Comparison of ENCODE assay signal across 8 cellular contexts in the genomic region with DNA sequence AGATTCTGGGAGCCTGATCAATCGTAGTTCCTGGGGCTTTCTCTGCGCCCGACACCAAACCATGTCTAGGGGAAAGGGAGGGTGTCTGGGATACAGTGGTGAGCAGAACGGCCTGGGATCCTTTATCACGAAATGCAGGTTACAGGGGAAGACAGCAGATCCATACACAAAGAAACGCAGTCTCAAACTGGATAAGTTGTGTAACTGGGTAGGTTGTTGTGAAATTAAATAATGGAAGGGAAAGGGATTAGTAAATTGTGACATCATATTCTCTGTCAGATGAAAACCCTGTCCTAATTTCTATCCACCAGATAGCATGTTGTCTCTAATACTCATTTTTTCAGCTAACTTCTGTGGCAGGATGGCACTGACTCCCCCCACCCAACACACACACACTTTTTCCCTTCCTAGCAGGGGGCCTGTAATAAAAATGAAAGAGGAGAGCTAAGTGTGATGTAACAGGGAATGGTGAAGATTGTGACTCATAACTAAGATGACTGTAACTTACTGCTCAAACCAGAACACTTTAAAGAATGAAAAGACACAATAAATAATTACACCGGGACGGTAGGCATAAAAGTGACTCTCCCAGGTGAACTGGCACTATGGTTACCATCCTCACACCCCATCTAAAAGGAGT. TPM values are rescaled to one million over a fixed set of nuclear protein-coding genes. Genes with fewer than 3 reads are reported as not detected.
A peak's percentile ranks its signal among the peaks of the same experiment; 100 is the strongest.
DNase-seq lines count a peak whose midpoint lies in the region; ATAC-seq, FAIRE-seq and TF ChIP-seq lines count a peak whose summit lies in the region.

No MANE protein-coding gene starts in this region.

- peak; percentile 64 for DNase-seq in H4 (ENCODE audit: low spot score)
- peak; percentile 67 for DNase-seq in Panc1 (ENCODE audit: low read depth, low spot score)
- DNase-seq in bronchial epithelial cell (ENCODE audit: low read depth): peak; percentile 84
- DNase-seq in upper lobe of right lung: no peak
- no peak for DNase-seq in NCI-H1092 treated with DMSO at 0.1 percent for 48 hours (lab: John Stamatoyannopoulos, UW)
- no peak for DNase-seq in NCI-H526 treated with DMSO at 0.1 percent for 48 hours (lab: John Stamatoyannopoulos, UW)

- peak overlapping the region; percentile 83 for H3K27ac ChIP-seq in Panc1 (ENCODE audit: low read length)
- H3K27ac ChIP-seq in muscle layer of colon (ENCODE audit: low read depth, low read length): peak overlapping the region; percentile 94
- H3K27ac ChIP-seq in upper lobe of right lung: peak overlapping the region; percentile 92

- TF ChIP-seq CTCF in Panc1 (IDR thresholded peaks at IDR 0.05): no peak
- no peak for TF ChIP-seq CTCF in bronchial epithelial cell (IDR thresholded peaks at IDR 0.05; ENCODE audit: insufficient read depth, low read length, severe bottlenecking)
- TF ChIP-seq CTCF in upper lobe of right lung (IDR thresholded peaks at IDR 0.05): no peak

- no peak overlapping the region for H3K9ac ChIP-seq in muscle layer of colon (ENCODE audit: low read length)

- H3K4me3 ChIP-seq in Panc1 (ENCODE audit: low read depth in 2 of 2, low read length in 2 of 2) (peak overlapping the region; percentile 78 to 85), bronchial epithelial cell (ENCODE audit: low read depth, low read length) (no peak overlapping the region), muscle layer of colon (ENCODE audit: low read depth in 1 of 2, low read length in 2 of 2) (peak overlapping the region in 1 of 2 donors; percentile 71), upper lobe of right lung (peak overlapping the region; percentile 94)

- no peak for FAIRE-seq in bronchial epithelial cell (lab: Jason Lieb, UNC)

- in situ Hi-C loops in Panc1 (cut with HindIII; ENCODE audit: low pct_unique_long_range_greater_than_20kb, low sequenced_read_pairs): no loop called here

- peaks cover 10% of the 10 kb centered on the region for H3K4me1 ChIP-seq in Panc1 (ENCODE audit: control insufficient read depth, insufficient read depth, low read length)
- peaks cover 20% of the 10 kb centered on the region for H3K4me1 ChIP-seq in muscle layer of colon (ENCODE audit: insufficient read depth, low read length)
- peaks cover 31% of the 10 kb centered on the region for H3K4me1 ChIP-seq in upper lobe of right lung

- BruUV-seq in Panc1 (replicated peaks; lab: Mats Ljungman, UMichigan): no TSS peak

- CTCF ChIA-PET in Panc1 (lab: Charles Lee): no interaction called here

- H3K27me3 ChIP-seq in Panc1 (ENCODE audit: control insufficient read depth, insufficient read depth, low read length) (no peaks in the 10 kb centered on the region), bronchial epithelial cell (ENCODE audit: control insufficient read depth, insufficient read depth, low read length) (no peaks in the 10 kb centered on the region), muscle layer of colon (ENCODE audit: control insufficient read depth in 1 of 2, insufficient read depth in 2 of 2, low read length in 2 of 2) (no peaks in the 10 kb centered on the region), upper lobe of right lung (no peaks in the 10 kb centered on the region)

- no peaks in the 10 kb centered on the region; the same call in 1 of the 2 replicates for H3K36me3 ChIP-seq in Panc1 (ENCODE audit: control insufficient read depth, insufficient read depth, low read length)
- no peaks in the 10 kb centered on the region for H3K36me3 ChIP-seq in bronchial epithelial cell (ENCODE audit: control insufficient read depth, insufficient read depth, low read length)
- no peaks in the 10 kb centered on the region for H3K36me3 ChIP-seq in muscle layer of colon (ENCODE audit: insufficient read depth, low read length)
- H3K36me3 ChIP-seq in upper lobe of right lung: no peaks in the 10 kb centered on the region

- H3K9me3 ChIP-seq in Panc1 (ENCODE audit: control insufficient read depth, insufficient read depth, low read depth, low read length): no peaks in the 10 kb centered on the region
- no peaks in the 10 kb centered on the region for H3K9me3 ChIP-seq in muscle layer of colon (ENCODE audit: low read length)
- no peaks in the 10 kb centered on the region for H3K9me3 ChIP-seq in upper lobe of right lung

- ATAC-seq in Panc1 (no peak), upper lobe of right lung (no peak), HG03280 (IDR thresholded peaks at IDR 0.05; ENCODE audit: unreplicated experiment) (no peak)

- intact Hi-C loops in Panc1 (cut with micrococcal nuclease; ENCODE audit: unreplicated experiment): loop anchor here (10.0 kb wide), 1 partner anchor 219 kb away; a partner anchor contains a TSS
- intact Hi-C loops in upper lobe of right lung (cut with DNase I): no loop called here

- POLR2A ChIA-PET in Panc1 (lab: Charles Lee): no interaction called here

RNA-seq across cellular contexts. Expression of a gene that starts 0.8 kb away (rescaled TPM):
- 27.5 and 38.0 TPM in 2 replicates for total RNA-seq in H4 (2014; rRNA removed; shearing (Covaris generic))
- total RNA-seq in Panc1 (2021; ENCODE audit: unreplicated experiment) (48.4 TPM), bronchial epithelial cell (30.3 and 33.5 TPM in 2 replicates), upper lobe of right lung (67.6 TPM)
- polyA plus RNA-seq in Panc1 (2012; ENCODE audit: insufficient read length): 47.3 TPM

RNA-seq across cellular contexts. Expression of a gene that starts 53.8 kb away (rescaled TPM):
- total RNA-seq in H4 (2014; rRNA removed; shearing (Covaris generic)): 38.7 and 40.1 TPM in 2 replicates
- 34.7 TPM for total RNA-seq in Panc1 (2021; ENCODE audit: unreplicated experiment)
- 39.1 TPM for polyA plus RNA-seq in Panc1 (2012; ENCODE audit: insufficient read length)
- total RNA-seq in bronchial epithelial cell: 36.3 and 63.0 TPM in 2 replicates
- 39.2 TPM for total RNA-seq in upper lobe of right lung

Comparison
In these comparisons a context has a peak if more than half of its experiments do, and no peak if none do; other contexts are left out.
1. DNase-seq: peak in H4 (single experiment), Panc1 (single experiment) and bronchial epithelial cell (single experiment); none in upper lobe of right lung (single experiment), NCI-H1092 treated with DMSO at 0.1 percent for 48 hours (single experiment) and NCI-H526 treated with DMSO at 0.1 percent for 48 hours (single experiment).
2. Peak in every context shown above with its lines, with median percentiles within 50 percentile points of each other: H3K27ac ChIP-seq.